In genomic region chr6:166559662-166560061, GRCh38 we compare ENCODE assay signal across 31 cellular contexts.
"Had no signal": no experiment of that assay in that cellular context is flagged by ENCODE, and none has a peak within 500 bp of the region (broad histone marks: within the 10 kb centered on the region; RNA-seq: fewer than 3 reads in every experiment).

No MANE protein-coding gene starts in this region.

- H3K36me3 Mint-ChIP-seq: activated CD8-positive, alpha-beta memory T cell treated with anti-CD3 and anti-CD28 coated beads, Interleukin-2, amount 10 ng/mL, durations not matched to agents 7 days and 5 days; activated naive CD4-positive, alpha-beta T cell treated with anti-CD3 and anti-CD28 coated beads, Interleukin-2, amount 10 ng/mL, durations not matched to agents 7 days and 5 days had no signal

- H3K27ac Mint-ChIP-seq: activated CD4-positive, alpha-beta memory T cell treated with anti-CD3 and anti-CD28 coated beads, Interleukin-2, amount 10 ng/mL, durations not matched to agents 7 days and 5 days; activated CD8-positive, alpha-beta memory T cell treated with anti-CD3 and anti-CD28 coated beads, Interleukin-2, amount 10 ng/mL, durations not matched to agents 7 days and 5 days; activated naive CD4-positive, alpha-beta T cell treated with anti-CD3 and anti-CD28 coated beads, Interleukin-2, amount 10 ng/mL, durations not matched to agents 7 days and 5 days; activated naive CD8-positive, alpha-beta T cell; activated naive CD8-positive, alpha-beta T cell treated with anti-CD3 and anti-CD28 coated beads, Interleukin-2, amount 50 U/mL, for 24 hours had no signal

- DNase-seq: activated CD4-positive, alpha-beta memory T cell treated with anti-CD3 and anti-CD28 coated beads, Interleukin-2, amount 10 ng/mL, durations not matched to agents 7 days and 5 days; activated CD4-positive, alpha-beta T cell treated with anti-CD3 and anti-CD28 coated beads for 1 hour; activated CD4-positive, alpha-beta T cell treated with anti-CD3 and anti-CD28 coated beads for 48 hours; activated CD4-positive, CD25-positive, alpha-beta regulatory T cell; activated CD8-positive, alpha-beta memory T cell treated with anti-CD3 and anti-CD28 coated beads for 24 hours; activated CD8-positive, alpha-beta memory T cell treated with anti-CD3 and anti-CD28 coated beads, Interleukin-2, amount 10 ng/mL, durations not matched to agents 7 days and 5 days; activated CD8-positive, alpha-beta memory T cell treated with anti-CD3 and anti-CD28 coated beads, Interleukin-2, amount 50 U/mL, for 48 hours; activated effector memory CD4-positive, alpha-beta T cell treated with Interleukin-2 at 50 U/mL for 16 hours; activated naive CD4-positive, alpha-beta T cell treated with anti-CD3 and anti-CD28 coated beads, Interleukin-2, amount 10 ng/mL, durations not matched to agents 7 days and 5 days; activated naive CD8-positive, alpha-beta T cell treated with anti-CD3 and anti-CD28 coated beads, Interleukin-2, amount 50 U/mL, for 24 hours; activated T-cell treated with anti-CD3 and anti-CD28 coated beads, Interleukin-2, amount 50 U/mL, for 48 hours; anterior cingulate cortex; brain microvascular endothelial cell; central memory CD4-positive, alpha-beta T cell; NCI-H1105; NCI-H1417 treated with DMSO at 0.1 percent for 48 hours; NCI-H187 treated with DMSO at 0.1 percent for 48 hours; NCI-H2081; NCI-H2171 treated with DMSO at 0.1 percent for 48 hours; NCI-H2227 treated with DMSO at 0.1 percent for 48 hours; NCI-H446; NCI-H510A treated with DMSO at 0.1 percent for 48 hours; NCI-H69; NCI-H82; SHP77; SJCRH30; SW 1271; T1000; WERI-Rb-1 had no signal

- H3K27me3 Mint-ChIP-seq: activated CD4-positive, alpha-beta memory T cell treated with anti-CD3 and anti-CD28 coated beads, Interleukin-2, amount 10 ng/mL, durations not matched to agents 7 days and 5 days had no signal

- ATAC-seq: activated CD8-positive, alpha-beta memory T cell treated with anti-CD3 and anti-CD28 coated beads, Interleukin-2, amount 10 ng/mL, durations not matched to agents 7 days and 5 days; activated naive CD8-positive, alpha-beta T cell treated with anti-CD3 and anti-CD28 coated beads, Interleukin-2, amount 50 U/mL, for 24 hours; Panc1 had no signal

- H3K9me3 Mint-ChIP-seq: activated CD4-positive, alpha-beta memory T cell treated with anti-CD3 and anti-CD28 coated beads, Interleukin-2, amount 10 ng/mL, durations not matched to agents 7 days and 5 days had no signal

- H3K36me3 ChIP-seq: brain microvascular endothelial cell, SJCRH30, WERI-Rb-1 had no signal

- H3K9me3 ChIP-seq: SJCRH30 had no signal

- H3K27ac ChIP-seq: brain microvascular endothelial cell, SJCRH30, WERI-Rb-1 had no signal

- H3K4me3 ChIP-seq: SJCRH30 had no signal

- H3K27me3 ChIP-seq: brain microvascular endothelial cell, SJCRH30 had no signal

- H3K4me3 Mint-ChIP-seq: activated CD4-positive, alpha-beta memory T cell treated with anti-CD3 and anti-CD28 coated beads, Interleukin-2, amount 10 ng/mL, durations not matched to agents 7 days and 5 days; activated CD8-positive, alpha-beta memory T cell treated with anti-CD3 and anti-CD28 coated beads, Interleukin-2, amount 10 ng/mL, durations not matched to agents 7 days and 5 days; activated naive CD4-positive, alpha-beta T cell treated with anti-CD3 and anti-CD28 coated beads, Interleukin-2, amount 10 ng/mL, durations not matched to agents 7 days and 5 days; activated naive CD8-positive, alpha-beta T cell; activated naive CD8-positive, alpha-beta T cell treated with anti-CD3 and anti-CD28 coated beads, Interleukin-2, amount 50 U/mL, for 24 hours had no signal
